In the genomic region with DNA sequence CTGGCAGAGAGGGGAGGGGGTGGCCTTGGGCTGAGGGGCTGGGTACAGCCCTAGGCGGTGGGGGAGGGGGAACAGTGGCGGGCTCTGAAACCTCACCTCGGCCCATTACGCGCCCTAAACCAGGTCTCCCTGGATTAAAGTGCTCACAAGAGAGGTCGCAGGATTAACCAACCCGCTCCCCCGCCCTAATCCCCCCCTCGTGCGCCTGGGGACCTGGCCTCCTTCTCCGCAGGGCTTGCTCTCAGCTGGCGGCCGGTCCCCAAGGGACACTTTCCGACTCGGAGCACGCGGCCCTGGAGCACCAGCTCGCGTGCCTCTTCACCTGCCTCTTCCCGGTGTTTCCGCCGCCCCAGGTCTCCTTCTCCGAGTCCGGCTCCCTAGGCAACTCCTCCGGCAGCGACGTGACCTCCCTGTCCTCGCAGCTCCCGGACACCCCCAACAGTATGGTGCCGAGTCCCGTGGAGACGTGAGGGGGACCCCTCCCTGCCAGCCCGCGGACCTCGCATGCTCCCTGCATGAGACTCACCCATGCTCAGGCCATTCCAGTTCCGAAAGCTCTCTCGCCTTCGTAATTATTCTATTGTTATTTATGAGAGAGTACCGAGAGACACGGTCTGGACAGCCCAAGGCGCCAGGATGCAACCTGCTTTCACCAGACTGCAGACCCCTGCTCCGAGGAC, we compare ENCODE assay signal across 10 cellular contexts. TPM values are rescaled to one million over a fixed set of nuclear protein-coding genes. Genes with fewer than 3 reads are reported as not detected.
DNase-seq lines count a peak whose midpoint lies in the region; ATAC-seq, FAIRE-seq and TF ChIP-seq lines count a peak whose summit lies in the region.
"Had no signal": no experiment of that assay in that cellular context is flagged by ENCODE, and none has a peak within 500 bp of the region (broad histone marks: within the 10 kb centered on the region; RNA-seq: fewer than 3 reads in every experiment).

No MANE protein-coding gene starts in this region.

- peak overlapping the region; percentile 45 for H3K4me3 Mint-ChIP-seq in mesothelial cell of epicardium

- CTCF ChIA-PET in HepG2 (lab: Yijun Ruan, JAX; ENCODE audit: low intra/inter-chr PET ratio, low total read pairs): no interaction called here

- ATAC-seq in right lobe of liver (peak; percentile 3 to 26 (median 9)), HepG2 (no peak), HG02970 (IDR thresholded peaks at IDR 0.05; ENCODE audit: low FRiP score, unreplicated experiment) (no peak)

- H3K4me3 ChIP-seq in right lobe of liver (no peak overlapping the region), HepG2 (replicated peaks in 1 of 3; ENCODE audit: insufficient read depth in 1 of 3, low read depth in 2 of 3, low read length in 3 of 3) (no peak overlapping the region), adipocyte (ENCODE audit: low read length) (no peak overlapping the region)
- H3K4me3 ChIP-seq: HAP-1 had no signal

- H3K27ac Mint-ChIP-seq in mesothelial cell of epicardium: peak overlapping the region; percentile 56

- H3K27me3 ChIP-seq in right lobe of liver (peaks cover 15 to 71% of the 10 kb centered on the region in 2 donors), HepG2 (ENCODE audit: control insufficient read depth in 1 of 2, insufficient read depth in 2 of 2, low read length in 2 of 2) (no peaks in the 10 kb centered on the region), adipocyte (replicated peaks; ENCODE audit: control insufficient read depth, insufficient read depth, low read length) (peaks cover 81% of the 10 kb centered on the region)

- no peaks in the 10 kb centered on the region for H3K9me3 Mint-ChIP-seq in mesothelial cell of epicardium

- intact Hi-C loops in right lobe of liver (cut with DNase I) (no loop called here), HepG2 (cut with micrococcal nuclease; ENCODE audit: unreplicated experiment) (no loop called here), posterior cingulate gyrus (cut with DNase I) (no loop called here)

- no peaks in the 10 kb centered on the region for H3K36me3 Mint-ChIP-seq in mesothelial cell of epicardium

- H3K9ac ChIP-seq in HepG2 (ENCODE audit: insufficient read depth, low read depth, low read length): no peak overlapping the region
- no peak overlapping the region for H3K9ac ChIP-seq in adipocyte (ENCODE audit: low read length)

- no peak overlapping the region for H3K4me2 ChIP-seq in HepG2 (ENCODE audit: low read depth, low read length)

- H3K79me2 ChIP-seq in HepG2 (ENCODE audit: insufficient read depth, low read length): peaks cover 31% of the 10 kb centered on the region

- TF ChIP-seq POLR2A in right lobe of liver (IDR thresholded peaks at IDR 0.05) (no peak), HepG2 (IDR thresholded peaks at IDR 0.05; ENCODE audit: insufficient read depth in 1 of 2, low read depth in 2 of 2, low read length in 2 of 2) (no peak), erythroblast (IDR thresholded peaks at IDR 0.05; ENCODE audit: low read length) (no peak)

- H3K9me3 ChIP-seq in right lobe of liver (no peaks in the 10 kb centered on the region), HepG2 (ENCODE audit: low read length) (no peaks in the 10 kb centered on the region), adipocyte (ENCODE audit: control insufficient read depth, low read length) (no peaks in the 10 kb centered on the region)
- H3K9me3 ChIP-seq: HAP-1, upper lobe of right lung had no signal

- H3K36me3 ChIP-seq in right lobe of liver (no peaks in the 10 kb centered on the region), HepG2 (replicated peaks in 1 of 2; ENCODE audit: control insufficient read depth in 1 of 2, insufficient read depth in 2 of 2, low read length in 2 of 2) (peaks cover 6 to 24% of the 10 kb centered on the region in 2 experiments; a peak in 4 of 5 replicates), adipocyte (ENCODE audit: control insufficient read depth, insufficient read depth, low read length, severe bottlenecking) (no peaks in the 10 kb centered on the region)
- H3K36me3 ChIP-seq: upper lobe of right lung had no signal

- DNase-seq in right lobe of liver (no peak), HepG2 (ENCODE audit: low spot score) (no peak), adipocyte (ENCODE audit: low read depth) (peak; percentile 16), mesothelial cell of epicardium (ENCODE audit: low spot score in 2 of 2, unreplicated experiment in 2 of 2) (peak in 1 of 2 experiments; percentile 47), posterior cingulate gyrus (no peak), erythroblast (lab: John Stamatoyannopoulos, UW) (no peak), glomerular visceral epithelial cell (ENCODE audit: extremely low spot score) (no peak)
- DNase-seq: upper lobe of right lung had no signal

- WGBS in right lobe of liver (ENCODE audit: insufficient coverage, low coverage, low lambda C conversion rate, missing lambda C conversion rate): 10% methylated on average over 6 of the region's 42 CpGs
- WGBS in HepG2 (ENCODE audit: low lambda C conversion rate): 97% methylated on average over 42 of the region's 42 CpGs

- H3K27me3 Mint-ChIP-seq in mesothelial cell of epicardium (ENCODE audit: low read depth): peaks cover 91% of the 10 kb centered on the region

- H3K4me1 Mint-ChIP-seq in mesothelial cell of epicardium: peaks cover 48% of the 10 kb centered on the region

- H2AFZ ChIP-seq in HepG2 (ENCODE audit: low read length): no peak overlapping the region

- no peak for TF ChIP-seq RAD21 in HepG2 (CRISPR knock-in tag; IDR thresholded peaks at IDR 0.05)

- H3K27ac ChIP-seq in right lobe of liver (no peak overlapping the region), HepG2 (ENCODE audit: extremely low read length, insufficient read depth, low read length) (no peak overlapping the region)
- H3K27ac ChIP-seq: upper lobe of right lung had no signal

- no peak for TF ChIP-seq CTCF in right lobe of liver (IDR thresholded peaks at IDR 0.05)
- no peak for TF ChIP-seq CTCF in HepG2 (CRISPR knock-in tag; IDR thresholded peaks at IDR 0.05)
- no peak for TF ChIP-seq CTCF in mesothelial cell of epicardium (IDR thresholded peaks at IDR 0.05; ENCODE audit: unreplicated experiment)

- H4K20me1 ChIP-seq in HepG2 (ENCODE audit: insufficient read depth, low read length): peaks cover 8% of the 10 kb centered on the region; the same call in 1 of the 2 replicates

- TF ChIP-seq EP300 in HepG2 (IDR thresholded peaks at IDR 0.05; ENCODE audit: low read depth in 2 of 2, low read length in 2 of 2) (no peak), HepG2 (CRISPR knock-in tag; IDR thresholded peaks at IDR 0.05; ENCODE audit: borderline replicate concordance) (no peak)

- no TSS peak for BruUV-seq in HepG2 (replicated peaks; lab: Mats Ljungman, UMichigan)

- POLR2A ChIA-PET in HepG2 (lab: Yijun Ruan, JAX): no interaction called here

- FAIRE-seq in HepG2 (lab: Jason Lieb, UNC): no peak

- in situ Hi-C loops in HepG2 (cut with HindIII; ENCODE audit: extremely low pct_ligation_motif_present, low pct_unique_long_range_greater_than_20kb): no loop called here

- H3K4me1 ChIP-seq in right lobe of liver: peaks cover 0 to 53% (median 0%) of the 10 kb centered on the region in 4 donors
- peaks cover 27% of the 10 kb centered on the region for H3K4me1 ChIP-seq in HepG2 (ENCODE audit: insufficient read depth, low read length)
- peaks cover 21% of the 10 kb centered on the region for H3K4me1 ChIP-seq in adipocyte (ENCODE audit: control insufficient read depth, insufficient read depth, low read length)

RNA-seq across cellular contexts. Expression of a gene that starts 4.9 kb away (rescaled TPM):
- total RNA-seq in right lobe of liver (not detected), HepG2 (2016; rRNA removed; fragmentation: Illumina TruSeq; extraction: Trizol) (2.5 and 5.1 TPM in 2 replicates), mesothelial cell of epicardium (1.2 to 1.5 TPM (median 1.2 TPM) in 3 replicates)
- total RNA-seq in HepG2 (2016; cell fraction: cytosol; rRNA removed; fragmentation: Illumina TruSeq; extraction: Trizol; ENCODE audit: low read depth): 1.5 and 2.1 TPM in 2 replicates
- total RNA-seq in HepG2 (2016; cell fraction: insoluble cytoplasmic fraction; rRNA removed; fragmentation: Illumina TruSeq; extraction: Trizol): 3.0 and 4.9 TPM in 2 replicates
- 2.9 and 3.6 TPM in 2 replicates for total RNA-seq in HepG2 (2016; cell fraction: membrane; rRNA removed; fragmentation: Illumina TruSeq; extraction: Trizol)
- total RNA-seq in HepG2 (2016; cell fraction: nucleus; rRNA removed; fragmentation: Illumina TruSeq; extraction: Trizol): 5.5 and 5.8 TPM in 2 replicates
- 4.3 and 6.3 TPM in 2 replicates for polyA plus RNA-seq in HepG2 (2011; rRNA removed)
- 3.7 and 5.2 TPM in 2 replicates for polyA plus RNA-seq in HepG2 (2011; cell fraction: cytosol; rRNA removed)
- polyA plus RNA-seq in HepG2 (2011; cell fraction: nucleus; rRNA removed): 40.9 and 48.7 TPM in 2 replicates
- polyA plus RNA-seq in HepG2 (2012): 3.6 and 6.5 TPM in 2 replicates
- polyA plus RNA-seq in HepG2 (2016; cell fraction: cytosol; fragmentation: Illumina TruSeq; extraction: Trizol; ENCODE audit: low read depth): 1.7 and 2.0 TPM in 2 replicates
- polyA plus RNA-seq in HepG2 (2016; cell fraction: insoluble cytoplasmic fraction; fragmentation: Illumina TruSeq; extraction: Trizol; ENCODE audit: low read depth): 3.6 and 3.7 TPM in 2 replicates
- polyA plus RNA-seq in HepG2 (2016; cell fraction: membrane; fragmentation: Illumina TruSeq; extraction: Trizol; ENCODE audit: low read depth): 1.8 and 2.1 TPM in 2 replicates
- polyA plus RNA-seq in HepG2 (2016; cell fraction: nucleus; fragmentation: Illumina TruSeq; extraction: Trizol; ENCODE audit: insufficient read depth, low read depth): 13.2 TPM in 2 replicates
- 1.7 and 9.6 TPM in 2 replicates for polyA minus RNA-seq in HepG2 (2011; rRNA and poly(A)+ RNA removed; ENCODE audit: low replicate concordance)
- polyA minus RNA-seq in HepG2 (2011; cell fraction: cytosol; rRNA and poly(A)+ RNA removed): 4.3 and 7.4 TPM in 2 replicates
- 8.9 and 12.7 TPM in 2 replicates for polyA minus RNA-seq in HepG2 (2011; cell fraction: nucleus; rRNA and poly(A)+ RNA removed)
- total RNA-seq: upper lobe of right lung had no signal

RNA-seq across cellular contexts. Expression of a gene that starts 30.2 kb away (rescaled TPM):
- total RNA-seq in right lobe of liver (100 to 1,000 TPM; 208 to 302 (median 274) TPM), HepG2 (2016; rRNA removed; fragmentation: Illumina TruSeq; extraction: Trizol) (396 and 456 TPM in 2 replicates), mesothelial cell of epicardium (98.4 to 107 TPM (median 107 TPM) in 3 replicates)
- 368 and 410 TPM in 2 replicates for total RNA-seq in HepG2 (2016; cell fraction: cytosol; rRNA removed; fragmentation: Illumina TruSeq; extraction: Trizol; ENCODE audit: low read depth)
- total RNA-seq in HepG2 (2016; cell fraction: insoluble cytoplasmic fraction; rRNA removed; fragmentation: Illumina TruSeq; extraction: Trizol): 386 and 515 TPM in 2 replicates
- 164 and 175 TPM in 2 replicates for total RNA-seq in HepG2 (2016; cell fraction: membrane; rRNA removed; fragmentation: Illumina TruSeq; extraction: Trizol)
- 159 and 170 TPM in 2 replicates for total RNA-seq in HepG2 (2016; cell fraction: nucleus; rRNA removed; fragmentation: Illumina TruSeq; extraction: Trizol)
- polyA plus RNA-seq in HepG2 (2011; rRNA removed): 221 and 291 TPM in 2 replicates
- polyA plus RNA-seq in HepG2 (2011; cell fraction: cytosol; rRNA removed): 171 and 237 TPM in 2 replicates
- polyA plus RNA-seq in HepG2 (2011; cell fraction: nucleus; rRNA removed): 66.6 and 86.3 TPM in 2 replicates
- 209 and 241 TPM in 2 replicates for polyA plus RNA-seq in HepG2 (2012)
- polyA plus RNA-seq in HepG2 (2016; cell fraction: cytosol; fragmentation: Illumina TruSeq; extraction: Trizol; ENCODE audit: low read depth): 67.4 and 75.2 TPM in 2 replicates
- polyA plus RNA-seq in HepG2 (2016; cell fraction: insoluble cytoplasmic fraction; fragmentation: Illumina TruSeq; extraction: Trizol; ENCODE audit: low read depth): 426 and 472 TPM in 2 replicates
- polyA plus RNA-seq in HepG2 (2016; cell fraction: membrane; fragmentation: Illumina TruSeq; extraction: Trizol; ENCODE audit: low read depth): 74.9 and 81.8 TPM in 2 replicates
- polyA plus RNA-seq in HepG2 (2016; cell fraction: nucleus; fragmentation: Illumina TruSeq; extraction: Trizol; ENCODE audit: insufficient read depth, low read depth): 213 and 215 TPM in 2 replicates
- 123 and 181 TPM in 2 replicates for polyA minus RNA-seq in HepG2 (2011; rRNA and poly(A)+ RNA removed; ENCODE audit: low replicate concordance)
- 116 and 138 TPM in 2 replicates for polyA minus RNA-seq in HepG2 (2011; cell fraction: cytosol; rRNA and poly(A)+ RNA removed)
- 103 and 120 TPM in 2 replicates for polyA minus RNA-seq in HepG2 (2011; cell fraction: nucleus; rRNA and poly(A)+ RNA removed)

Comparison
In these comparisons a context has a peak if more than half of its experiments do, and no peak if none do; other contexts are left out.
1. ATAC-seq: peak in right lobe of liver (4 of 4); none in HepG2 (single experiment) and HG02970 (single experiment).